19 cellular contexts compared by ENCODE assay signal in genomic region chr12:13093191-13093849, GRCh38. TPM values are rescaled to one million over a fixed set of nuclear protein-coding genes. Genes with fewer than 3 reads are reported as not detected.
DNase-seq lines count a peak whose midpoint lies in the region; TF ChIP-seq lines count a peak whose summit lies in the region.
"Had no signal": no experiment of that assay in that cellular context is flagged by ENCODE, and none has a peak within 500 bp of the region (broad histone marks: within the 10 kb centered on the region; RNA-seq: fewer than 3 reads in every experiment).

No MANE protein-coding gene starts in this region.

- H3K36me3 ChIP-seq in SK-N-SH (replicated peaks in 1 of 2; ENCODE audit: control insufficient read depth in 1 of 2, insufficient read depth in 2 of 2, low read length in 1 of 2): no peaks in the 10 kb centered on the region
- no peaks in the 10 kb centered on the region for H3K36me3 ChIP-seq in urinary bladder (ENCODE audit: insufficient read depth)
- H3K36me3 ChIP-seq: right atrium auricular region had no signal

- peaks cover 20% of the 10 kb centered on the region for H3F3A ChIP-seq in SK-N-SH (replicated peaks; ENCODE audit: insufficient read depth)

- no peaks in the 10 kb centered on the region for H4K20me1 ChIP-seq in SK-N-SH (ENCODE audit: insufficient read depth)

- H3K4me2 ChIP-seq in SK-N-SH: peak overlapping the region; percentile 56; the same call in 1 of the 2 replicates

- H3K4me3 ChIP-seq in SK-N-SH (ENCODE audit: low read depth in 2 of 2, low read length in 1 of 2) (no peak overlapping the region), urinary bladder (ENCODE audit: low read depth, low read length) (no peak overlapping the region)
- H3K4me3 ChIP-seq: right atrium auricular region had no signal

- 70% methylated on average over 7 of the region's 7 CpGs for WGBS in SK-N-SH (ENCODE audit: low lambda C conversion rate)
- 61% methylated on average over 7 of the region's 7 CpGs for WGBS in urinary bladder

- POLR2A ChIA-PET in SK-N-SH (lab: Yijun Ruan, JAX): no interaction called here

- H3K27me3 ChIP-seq in SK-N-SH (ENCODE audit: insufficient read depth): no peaks in the 10 kb centered on the region
- H3K27me3 ChIP-seq: right atrium auricular region had no signal

- H3K79me2 ChIP-seq in SK-N-SH (ENCODE audit: insufficient read depth): no peaks in the 10 kb centered on the region

- CTCF ChIA-PET in SK-N-SH (lab: Yijun Ruan, JAX): interaction anchor here (0.6 to 1.6 kb wide), 2 partner anchors 119 to 1563 kb away, joined by 3 to 9 read pairs; no protein-coding TSS in a partner anchor

- TF ChIP-seq CTCF in SK-N-SH (IDR thresholded peaks at IDR 0.05): no peak

- H3K27ac ChIP-seq in SK-N-SH (ENCODE audit: low read depth in 2 of 2, low read length in 1 of 2) (peak overlapping the region in 1 of 2 experiments; percentile 75; a peak in 2 of 4 replicates), urinary bladder (ENCODE audit: low read depth) (peak overlapping the region; percentile 60)
- H3K27ac ChIP-seq: right atrium auricular region had no signal

- no peaks in the 10 kb centered on the region for H3K9me2 ChIP-seq in SK-N-SH

- peak overlapping the region; percentile 40; the same call in 1 of the 2 replicates for H3K9ac ChIP-seq in SK-N-SH

- peak overlapping the region; percentile 78; the same call in 1 of the 2 replicates for H2AFZ ChIP-seq in SK-N-SH (ENCODE audit: low read depth)

- H3K9me3 ChIP-seq in SK-N-SH: no peaks in the 10 kb centered on the region
- H3K9me3 ChIP-seq: right atrium auricular region had no signal

- no peak for TF ChIP-seq EP300 in SK-N-SH (IDR thresholded peaks at IDR 0.05; ENCODE audit: borderline replicate concordance in 1 of 2, low read depth in 1 of 2, low read length in 1 of 2)

- H3K4me1 ChIP-seq in SK-N-SH (ENCODE audit: control insufficient read depth in 1 of 2, insufficient read depth in 2 of 2, low read depth in 1 of 2, low read length in 1 of 2): peaks cover 0 to 38% of the 10 kb centered on the region in 2 experiments; a peak in 3 of 4 replicates
- H3K4me1 ChIP-seq in urinary bladder (ENCODE audit: insufficient read depth): no peaks in the 10 kb centered on the region

- DNase-seq in HCEC 1CT (peak; percentile 78), SK-N-SH (no peak), glomerular visceral epithelial cell (ENCODE audit: extremely low spot score) (peak; percentile 7), NCI-H1436 (lab: John Stamatoyannopoulos, UW) (no peak), SK-N-DZ (ENCODE audit: low spot score) (no peak)
- DNase-seq in activated naive CD4-positive, alpha-beta T cell treated with Interleukin-2 at 50 U/mL for 16 hours: no peak
- DNase-seq: activated CD4-positive, alpha-beta memory T cell treated with anti-CD3 and anti-CD28 coated beads, Interleukin-2, amount 10 ng/mL, durations not matched to agents 7 days and 5 days; aorta; Calu3; naive thymus-derived CD4-positive, alpha-beta T cell; NCI-H1417; stimulated activated CD4-positive, alpha-beta T cell treated with anti-CD3 and anti-CD28 coated beads, Interleukin-4, amount 100 ng/mL, for 4 hours; stimulated activated naive CD4-positive, alpha-beta T cell treated with Interleukin-2 at 50 U/mL for 16 hours; T-helper 9 cell had no signal

- no peak for TF ChIP-seq RAD21 in SK-N-SH (IDR thresholded peaks at IDR 0.05; ENCODE audit: low read length)

TF ChIP-seq in SK-N-SH, 30 proteins besides CTCF, POLR2A, EP300 and RAD21:
- TF ChIP-seq TEAD4 (IDR thresholded peaks at IDR 0.05; ENCODE audit: borderline replicate concordance, insufficient read depth): no peak
- TF ChIP-seq FOXJ3 (CRISPR knock-in tag; IDR thresholded peaks at IDR 0.05): no peak
- no peak for TF ChIP-seq FOXM1 (IDR thresholded peaks at IDR 0.05; ENCODE audit: low read depth)
- TF ChIP-seq PBX3 (IDR thresholded peaks at IDR 0.05): 0 out of 2 replicates have a peak, but pooled peaks have one; percentile 9
- no peak for TF ChIP-seq NFIC (IDR thresholded peaks at IDR 0.05; ENCODE audit: borderline replicate concordance)
- TF ChIP-seq JUND (IDR thresholded peaks at IDR 0.05): 0 out of 2 replicates have a peak, but pooled peaks have one; percentile 7
- no peak for TF ChIP-seq POLR2AphosphoS5 (IDR thresholded peaks at IDR 0.05; ENCODE audit: low read depth, low read length)
- TF ChIP-seq FOSL2 (IDR thresholded peaks at IDR 0.05; ENCODE audit: borderline replicate concordance, low read depth): peak; percentile 19; the same call in 1 of the 2 replicates

RNA-seq across cellular contexts. Expression of gene GSG1, which starts 10.1 kb away (rescaled TPM):
- polyA plus RNA-seq in SK-N-SH (2012; rRNA removed) (0.39 and 0.68 TPM in 2 replicates), urinary bladder (not detected)
- polyA plus RNA-seq in SK-N-SH (2012; cell fraction: cytosol; rRNA removed): 0.49 and 0.93 TPM in 2 replicates
- 0.47 and 0.63 TPM in 2 replicates for polyA plus RNA-seq in SK-N-SH (2012; cell fraction: nucleus; rRNA removed)
- 1.1 TPM for total RNA-seq in urinary bladder
- polyA plus RNA-seq in SK-N-DZ (2014; cell fraction: cytosol; rRNA removed): not detected in 2 replicates
- polyA plus RNA-seq in SK-N-DZ (2014; cell fraction: nucleus; rRNA removed): not detected in 2 replicates
- total RNA-seq: activated CD4-positive, alpha-beta memory T cell treated with anti-CD3 and anti-CD28 coated beads, Interleukin-2, amount 10 ng/mL, durations not matched to agents 7 days and 5 days; activated T-helper 2 cell treated with anti-CD3 and anti-CD28 coated beads, Interferon-gamma antibody, Interleukin-2, Interleukin-4, amounts not matched to agents 10 μg/mL and 5 μg/mL and 100 μg/mL, durations not matched to agents 14 hours and 24 hours and 36 hours; aorta; Calu3; glomerular endothelial cell; naive thymus-derived CD4-positive, alpha-beta T cell; right atrium auricular region; RPMI7951 had no signal
- polyA plus RNA-seq: aorta; naive thymus-derived CD4-positive, alpha-beta T cell had no signal

RNA-seq across cellular contexts. Expression of gene FAM234B, which starts 49.1 kb away (rescaled TPM):
- polyA plus RNA-seq in SK-N-SH (2012; rRNA removed): 3.7 and 4.9 TPM in 2 replicates
- polyA plus RNA-seq in SK-N-SH (2012; cell fraction: cytosol; rRNA removed): 3.1 and 3.8 TPM in 2 replicates
- 2.2 and 3.4 TPM in 2 replicates for polyA plus RNA-seq in SK-N-SH (2012; cell fraction: nucleus; rRNA removed)
- 7.1 TPM for total RNA-seq in urinary bladder
- 3.1 TPM for polyA plus RNA-seq in urinary bladder
- 10.1 and 13.6 TPM in 2 replicates for polyA plus RNA-seq in SK-N-DZ (2014; cell fraction: cytosol; rRNA removed)
- 6.1 and 7.3 TPM in 2 replicates for polyA plus RNA-seq in SK-N-DZ (2014; cell fraction: nucleus; rRNA removed)

Comparison
In these comparisons a context has a peak if more than half of its experiments do, and no peak if none do; other contexts are left out.
1. DNase-seq: peak in HCEC 1CT (single experiment) and glomerular visceral epithelial cell (single experiment); none in SK-N-SH (single experiment), NCI-H1436 (single experiment), activated naive CD4-positive, alpha-beta T cell treated with Interleukin-2 at 50 U/mL for 16 hours (single experiment) and SK-N-DZ (single experiment).